Comparison of ENCODE assay signal across 9 cellular contexts in the genomic region with DNA sequence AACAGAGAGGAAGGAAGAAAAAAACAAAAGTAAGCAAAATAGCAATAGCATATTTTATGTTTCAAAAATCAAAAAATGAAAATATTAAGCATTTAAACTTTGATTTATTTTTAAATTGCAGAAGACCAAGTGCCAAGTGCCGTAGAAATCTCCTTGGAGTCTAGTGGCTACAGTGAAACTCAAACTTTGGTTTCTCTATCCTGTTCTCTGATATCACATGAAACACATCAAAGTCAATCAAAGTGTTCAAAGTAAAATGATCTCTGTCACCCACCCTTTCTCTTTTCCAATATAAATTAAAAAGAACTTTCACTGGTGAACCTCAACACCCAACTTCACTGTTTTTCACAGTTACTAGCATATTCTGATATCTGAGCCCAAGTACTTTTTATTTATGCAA.
"Had no signal": no experiment of that assay in that cellular context is flagged by ENCODE, and none has a peak within 500 bp of the region (broad histone marks: within the 10 kb centered on the region; RNA-seq: fewer than 3 reads in every experiment).

No MANE protein-coding gene starts in this region.

- H3K27ac Mint-ChIP-seq: nephron had no signal

- H3K4me3 Mint-ChIP-seq: nephron had no signal

- H3K27ac ChIP-seq: colonic mucosa, foreskin keratinocyte, left lung, stomach had no signal

- H3K9me3 Mint-ChIP-seq: nephron had no signal

- H3K4me1 ChIP-seq: colonic mucosa, foreskin keratinocyte, left lung, stomach had no signal

- DNase-seq: caudate nucleus; colonic mucosa; foreskin keratinocyte; head of caudate nucleus; left lung; SIG-M5; stimulated activated CD4-positive, alpha-beta T cell treated with anti-CD3 and anti-CD28 coated beads, Interleukin-12 subunit alpha, Interleukin-12 subunit beta, amount 100 ng/mL, for 4 hours; stomach had no signal

- H3K9me3 ChIP-seq: colonic mucosa, left lung, stomach had no signal

- ATAC-seq: left lung had no signal

- H3K36me3 ChIP-seq: colonic mucosa, left lung, stomach had no signal

- H3K27me3 ChIP-seq: colonic mucosa, foreskin keratinocyte, left lung, stomach had no signal

- H3K4me3 ChIP-seq: colonic mucosa, left lung, stomach had no signal
